8 cellular contexts compared by ENCODE assay signal in genomic region chrX:53422915-53423268, GRCh38. TPM values are rescaled to one million over a fixed set of nuclear protein-coding genes. Genes with fewer than 3 reads are reported as not detected.
DNase-seq lines count a peak whose midpoint lies in the region; ATAC-seq lines count a peak whose summit lies in the region.

No MANE protein-coding gene starts in this region.

- H3K4me1 Mint-ChIP-seq in activated T-helper 2 cell treated with anti-CD3 and anti-CD28 coated beads, Interferon-gamma antibody, Interleukin-2, Interleukin-4, amounts not matched to agents 10 μg/mL and 5 μg/mL and 100 μg/mL, durations not matched to agents 14 hours and 24 hours and 36 hours (ENCODE audit: low read depth) = peaks cover 21% of the 10 kb centered on the region
- peaks cover 21 to 23% of the 10 kb centered on the region in 2 donors for H3K4me1 Mint-ChIP-seq in stimulated activated naive B cell treated with anti-CD40 and anti-IgM and Interleukin-4, amounts not matched to agents 10 μg/mL and 1 μg/mL and 100 μg/mL, for 72 hours

- H3K9me3 ChIP-seq in HUES48 (ENCODE audit: control insufficient read depth, insufficient read depth, low read length) (peaks cover 12% of the 10 kb centered on the region; the same call in 1 of the 2 replicates), iPS-18c (ENCODE audit: control insufficient read depth, insufficient read depth, low read length) (no peaks in the 10 kb centered on the region)

- peaks cover 6% of the 10 kb centered on the region for H3K4me1 ChIP-seq in HUES48 (ENCODE audit: control insufficient read depth, insufficient read depth, low read length)

- intact Hi-C loops in activated T-helper 2 cell treated with anti-CD3 and anti-CD28 coated beads, Interferon-gamma antibody, Interleukin-2, Interleukin-4, amounts not matched to agents 10 μg/mL and 5 μg/mL and 100 μg/mL, durations not matched to agents 14 hours and 24 hours and 36 hours (cut with micrococcal nuclease) = loop anchor here (1.0 to 10.0 kb wide), 3 partner anchors 11 to 1382 kb away; partner anchors contain the start of genes HSD17B10, MAGED2 and PHF8

- no peaks in the 10 kb centered on the region for H3K27me3 ChIP-seq in HUES48 (ENCODE audit: control insufficient read depth, insufficient read depth, low read length)

- H3K36me3 ChIP-seq in HUES48 (ENCODE audit: control insufficient read depth, insufficient read depth, low read length) = no peaks in the 10 kb centered on the region

- H3K36me3 Mint-ChIP-seq in activated T-helper 2 cell treated with anti-CD3 and anti-CD28 coated beads, Interferon-gamma antibody, Interleukin-2, Interleukin-4, amounts not matched to agents 10 μg/mL and 5 μg/mL and 100 μg/mL, durations not matched to agents 14 hours and 24 hours and 36 hours (ENCODE audit: low read depth) = peaks cover 16% of the 10 kb centered on the region
- H3K36me3 Mint-ChIP-seq in stimulated activated naive B cell treated with anti-CD40 and anti-IgM and Interleukin-4, amounts not matched to agents 10 μg/mL and 1 μg/mL and 100 μg/mL, for 72 hours = peaks cover 5 to 12% of the 10 kb centered on the region in 2 donors

- no peaks in the 10 kb centered on the region for H3K27me3 Mint-ChIP-seq in activated T-helper 2 cell treated with anti-CD3 and anti-CD28 coated beads, Interferon-gamma antibody, Interleukin-2, Interleukin-4, amounts not matched to agents 10 μg/mL and 5 μg/mL and 100 μg/mL, durations not matched to agents 14 hours and 24 hours and 36 hours (ENCODE audit: low read depth)
- H3K27me3 Mint-ChIP-seq in stimulated activated naive B cell treated with anti-CD40 and anti-IgM and Interleukin-4, amounts not matched to agents 10 μg/mL and 1 μg/mL and 100 μg/mL, for 72 hours = no peaks in the 10 kb centered on the region

- H3K27ac Mint-ChIP-seq in activated T-helper 2 cell treated with anti-CD3 and anti-CD28 coated beads, Interferon-gamma antibody, Interleukin-2, Interleukin-4, amounts not matched to agents 10 μg/mL and 5 μg/mL and 100 μg/mL, durations not matched to agents 14 hours and 24 hours and 36 hours = peak overlapping the region; percentile 79
- H3K27ac Mint-ChIP-seq in stimulated activated naive B cell treated with anti-CD40 and anti-IgM and Interleukin-4, amounts not matched to agents 10 μg/mL and 1 μg/mL and 100 μg/mL, for 72 hours = peak overlapping the region; percentile 99

- no peak for DNase-seq in activated T-helper 2 cell treated with anti-CD3 and anti-CD28 coated beads, Interferon-gamma antibody, Interleukin-2, Interleukin-4, amounts not matched to agents 10 μg/mL and 5 μg/mL and 100 μg/mL, durations not matched to agents 14 hours and 24 hours and 36 hours (ENCODE audit: low spot score)
- DNase-seq in stimulated activated naive B cell treated with anti-CD40 and anti-IgM and Interleukin-4, amounts not matched to agents 10 μg/mL and 1 μg/mL and 100 μg/mL, for 72 hours = no peak
- DNase-seq in SHP77 (lab: John Stamatoyannopoulos, UW) (no peak), NCI-H128 (lab: John Stamatoyannopoulos, UW; ENCODE audit: unreplicated experiment) (no peak)

- H3K4me3 Mint-ChIP-seq in activated T-helper 2 cell treated with anti-CD3 and anti-CD28 coated beads, Interferon-gamma antibody, Interleukin-2, Interleukin-4, amounts not matched to agents 10 μg/mL and 5 μg/mL and 100 μg/mL, durations not matched to agents 14 hours and 24 hours and 36 hours (ENCODE audit: low read depth) = peak overlapping the region; percentile 95
- peak overlapping the region; percentile 90 to 96 for H3K4me3 Mint-ChIP-seq in stimulated activated naive B cell treated with anti-CD40 and anti-IgM and Interleukin-4, amounts not matched to agents 10 μg/mL and 1 μg/mL and 100 μg/mL, for 72 hours

- no peaks in the 10 kb centered on the region for H3K9me3 Mint-ChIP-seq in activated T-helper 2 cell treated with anti-CD3 and anti-CD28 coated beads, Interferon-gamma antibody, Interleukin-2, Interleukin-4, amounts not matched to agents 10 μg/mL and 5 μg/mL and 100 μg/mL, durations not matched to agents 14 hours and 24 hours and 36 hours
- no peaks in the 10 kb centered on the region for H3K9me3 Mint-ChIP-seq in stimulated activated naive B cell treated with anti-CD40 and anti-IgM and Interleukin-4, amounts not matched to agents 10 μg/mL and 1 μg/mL and 100 μg/mL, for 72 hours

- peak overlapping the region; percentile 82 for H3K27ac ChIP-seq in HUES48 (ENCODE audit: low read depth, low read length)

- ATAC-seq in stimulated activated naive B cell treated with anti-CD40 and anti-IgM and Interleukin-4, amounts not matched to agents 10 μg/mL and 1 μg/mL and 100 μg/mL, for 72 hours (replicated peaks) = no peak
- ATAC-seq in GM19467 (IDR thresholded peaks at IDR 0.05; ENCODE audit: unreplicated experiment) = no peak
- ATAC-seq in HG02870 (IDR thresholded peaks at IDR 0.05; ENCODE audit: unreplicated experiment) = no peak

- peak overlapping the region; percentile 56; the same call in 1 of the 2 replicates for H3K9ac ChIP-seq in HUES48 (ENCODE audit: low read depth, low read length)

- H3K4me3 ChIP-seq in HUES48 (ENCODE audit: low read depth, low read length) = peak overlapping the region; percentile 97
- peak overlapping the region; percentile 81 for H3K4me3 ChIP-seq in iPS-18c (ENCODE audit: insufficient read depth, low read depth, low read length)

RNA-seq across cellular contexts. Expression of gene RIBC1, which starts 0.2 kb away (rescaled TPM):
- 0.43 and 0.90 TPM in 2 replicates for total RNA-seq in activated T-helper 2 cell treated with anti-CD3 and anti-CD28 coated beads, Interferon-gamma antibody, Interleukin-2, Interleukin-4, amounts not matched to agents 10 μg/mL and 5 μg/mL and 100 μg/mL, durations not matched to agents 14 hours and 24 hours and 36 hours

RNA-seq across cellular contexts. Expression of gene SMC1A, which starts 0.4 kb away (rescaled TPM):
- total RNA-seq in activated T-helper 2 cell treated with anti-CD3 and anti-CD28 coated beads, Interferon-gamma antibody, Interleukin-2, Interleukin-4, amounts not matched to agents 10 μg/mL and 5 μg/mL and 100 μg/mL, durations not matched to agents 14 hours and 24 hours and 36 hours = 134 and 136 TPM in 2 replicates

RNA-seq across cellular contexts. Expression of gene HSD17B10, which starts 11.3 kb away (rescaled TPM):
- 135 and 139 TPM in 2 replicates for total RNA-seq in activated T-helper 2 cell treated with anti-CD3 and anti-CD28 coated beads, Interferon-gamma antibody, Interleukin-2, Interleukin-4, amounts not matched to agents 10 μg/mL and 5 μg/mL and 100 μg/mL, durations not matched to agents 14 hours and 24 hours and 36 hours
